8 cellular contexts compared by ENCODE assay signal in genomic region chr15:74615313-74616019, GRCh38. TPM values are rescaled to one million over a fixed set of nuclear protein-coding genes. Genes with fewer than 3 reads are reported as not detected.
DNase-seq lines count a peak whose midpoint lies in the region; ATAC-seq and TF ChIP-seq lines count a peak whose summit lies in the region.

CLK3 (plus strand) TSS chr15:74615836; CDS start chr15:74619197, 3,361 bp downstream.

- no peaks in the 10 kb centered on the region for H3K27me3 ChIP-seq in effector memory CD4-positive, alpha-beta T cell (replicated peaks; ENCODE audit: control insufficient read depth, insufficient read depth, low read length, poor library complexity, severe bottlenecking)

- no peaks in the 10 kb centered on the region for H3K9me3 ChIP-seq in effector memory CD4-positive, alpha-beta T cell (ENCODE audit: control insufficient read depth, low read length)

- peak within 1 kb of the TSS; percentile 97 for H3K27ac Mint-ChIP-seq in memory B cell

- H3K4me3 Mint-ChIP-seq in memory B cell, result peak within 1 kb of the TSS; percentile 88

- H3K9me3 Mint-ChIP-seq in memory B cell, result no peaks in the 10 kb centered on the region

- ATAC-seq in memory B cell (ENCODE audit: low read depth), result peak; percentile 78

- peaks cover 18% of the 10 kb centered on the region for H3K4me1 ChIP-seq in effector memory CD4-positive, alpha-beta T cell (ENCODE audit: control insufficient read depth, insufficient read depth, low read length, poor library complexity, severe bottlenecking)

- DNase-seq in CMK (ENCODE audit: low read depth) (peak; percentile 88), GM20000 (ENCODE audit: low spot score) (peak; percentile 100), HT1080 (ENCODE audit: low read depth) (peak; percentile 90), NOMO-1 (lab: John Stamatoyannopoulos, UW; ENCODE audit: unreplicated experiment in 2 of 2) (peak; percentile 92 to 96), memory B cell (ENCODE audit: low spot score in 2 of 2) (peak; percentile 98 to 99)
- DNase-seq in effector memory CD4-positive, alpha-beta T cell, result peak; percentile 87 to 91 (median 90)
- peak; percentile 92 for DNase-seq in stimulated activated CD8-positive, alpha-beta memory T cell treated with anti-CD3 and anti-CD28 coated beads, Interleukin-12 subunit alpha, Interleukin-12 subunit beta, amount 100 ng/mL, for 24 hours (ENCODE audit: extremely low read depth)

- H3K27me3 Mint-ChIP-seq in memory B cell, result no peaks in the 10 kb centered on the region

- POLR2A ChIA-PET in activated CD8-positive, alpha-beta memory T cell treated with anti-CD3 and anti-CD28 coated beads for 36 hours (lab: Charles Lee), result interaction anchor here (0.5 to 2.9 kb wide), 10 partner anchors 10 to 621 kb away, joined by 3 to 13 read pairs (median 3); partner anchors contain the start of genes FAM219B and PML

- peaks cover 18% of the 10 kb centered on the region for H3K36me3 ChIP-seq in effector memory CD4-positive, alpha-beta T cell (ENCODE audit: control insufficient read depth, insufficient read depth, low read length)

- peaks cover 28% of the 10 kb centered on the region for H3K4me1 Mint-ChIP-seq in memory B cell

- peaks cover 6% of the 10 kb centered on the region for H3K36me3 Mint-ChIP-seq in memory B cell

- H3K27ac ChIP-seq in effector memory CD4-positive, alpha-beta T cell (ENCODE audit: insufficient read depth, low read length, poor library complexity, severe bottlenecking), result peak within 1 kb of the TSS; percentile 98

- peak within 1 kb of the TSS; percentile 94 for H3K4me3 ChIP-seq in effector memory CD4-positive, alpha-beta T cell (ENCODE audit: insufficient read depth, low read depth, low read length, poor library complexity, severe bottlenecking)

- CTCF ChIA-PET in activated CD8-positive, alpha-beta memory T cell treated with anti-CD3 and anti-CD28 coated beads for 36 hours (lab: Charles Lee), result interaction anchor here (1.3 to 13.5 kb wide), 3 partner anchors 18 to 155 kb away, joined by 3 to 131 read pairs (median 4); partner anchors contain the start of gene UBL7

- TF ChIP-seq CTCF in GM20000 (IDR thresholded peaks at IDR 0.05; ENCODE audit: extremely low read depth, missing control alignments), result no peak

RNA-seq across cellular contexts. Expression of gene CLK3, which starts in this region (rescaled TPM):
- 84.0 and 110 TPM in 2 replicates for total RNA-seq in HT1080 (2014; rRNA removed; shearing (Covaris generic))
- polyA plus RNA-seq in HT1080 (2015; cell fraction: cytosol; rRNA removed), result 73.7 and 82.2 TPM in 2 replicates
- 162 and 169 TPM in 2 replicates for polyA plus RNA-seq in HT1080 (2015; cell fraction: nucleus; rRNA removed)
- 100 to 1,000 TPM; 109 to 112 TPM for total RNA-seq in activated CD8-positive, alpha-beta memory T cell treated with anti-CD3 and anti-CD28 coated beads for 36 hours

Comparison
In these comparisons a context has a peak if more than half of its experiments do, and no peak if none do; other contexts are left out.
1. Peak in every context shown above with its lines: DNase-seq, ATAC-seq, H3K4me3 ChIP-seq and H3K27ac ChIP-seq.